ENCODE assay signal across 19 cellular contexts in genomic region chr1:168371477-168371876, GRCh38.
DNase-seq lines count a peak whose midpoint lies in the region; ATAC-seq and TF ChIP-seq lines count a peak whose summit lies in the region.
"Had no signal": no experiment of that assay in that cellular context is flagged by ENCODE, and none has a peak within 500 bp of the region (broad histone marks: within the 10 kb centered on the region; RNA-seq: fewer than 3 reads in every experiment).

No MANE protein-coding gene starts in this region.

- no peak for DNase-seq in Right ventricle myocardium superior
- DNase-seq in cardiac septum (ENCODE audit: low spot score), result no peak
- no peak for DNase-seq in heart right ventricle
- peak; percentile 18 for DNase-seq in left kidney (ENCODE audit: low read depth, low spot score)
- no peak for DNase-seq in uterus
- DNase-seq in NCI-H526 (lab: John Stamatoyannopoulos, UW), result no peak
- no peak for DNase-seq in nephron progenitor cell
- DNase-seq: 8988T; Calu3; CD8-positive, alpha-beta T cell; DMS79 treated with DMSO at 0.1 percent for 48 hours; GF-D8; GOT3; H7; HFFc6 had no signal

- H3K9me3 Mint-ChIP-seq in activated T-helper 17 cell treated with anti-CD3 and anti-CD28 coated beads, Interleukin-2, amount 50 U/mL, for 72 hours, result no peaks in the 10 kb centered on the region
- no peaks in the 10 kb centered on the region for H3K9me3 Mint-ChIP-seq in nephron progenitor cell
- H3K9me3 Mint-ChIP-seq: CD8-positive, alpha-beta T cell; HFFc6 had no signal

- no peaks in the 10 kb centered on the region for H3K9me3 ChIP-seq in heart right ventricle
- no peaks in the 10 kb centered on the region for H3K9me3 ChIP-seq in uterus
- H3K9me3 ChIP-seq: BLaER1 had no signal

- no peak overlapping the region for H3K27ac Mint-ChIP-seq in activated T-helper 17 cell treated with anti-CD3 and anti-CD28 coated beads, Interleukin-2, amount 50 U/mL, for 72 hours
- H3K27ac Mint-ChIP-seq in nephron progenitor cell, result no peak overlapping the region
- H3K27ac Mint-ChIP-seq: CD8-positive, alpha-beta T cell; HFFc6 had no signal

- ATAC-seq in Right ventricle myocardium superior (ENCODE audit: poor library complexity) (peak; percentile 58), heart right ventricle (peak in 6 of 8 donors; percentile 36 to 69 (median 48))
- no peak for ATAC-seq in activated T-helper 17 cell treated with anti-CD3 and anti-CD28 coated beads, Interleukin-2, amount 50 U/mL, for 72 hours (replicated peaks)
- ATAC-seq: CD8-positive, alpha-beta T cell; HCT116 had no signal

- TF ChIP-seq POLR2A in uterus (IDR thresholded peaks at IDR 0.05), result no peak

- intact Hi-C loops in Right ventricle myocardium superior (cut with DNase I) (no loop called here), cardiac septum (cut with DNase I) (no loop called here), heart right ventricle (cut with DNase I) (no loop called here), uterus (cut with DNase I; ENCODE audit: low total_unique reads) (no loop called here)

- H3K4me1 ChIP-seq in heart right ventricle (peaks cover 0 to 24% (median 7%) of the 10 kb centered on the region in 9 donors), uterus (no peaks in the 10 kb centered on the region)
- H3K4me1 ChIP-seq: BLaER1 had no signal

- H3K27me3 ChIP-seq in heart right ventricle (no peaks in the 10 kb centered on the region), uterus (no peaks in the 10 kb centered on the region)
- H3K27me3 ChIP-seq: BLaER1 had no signal

- no peak overlapping the region for H3K4me3 ChIP-seq in heart right ventricle
- H3K4me3 ChIP-seq in uterus, result no peak overlapping the region
- H3K4me3 ChIP-seq: BLaER1 had no signal

- no peaks in the 10 kb centered on the region for H3K27me3 Mint-ChIP-seq in activated T-helper 17 cell treated with anti-CD3 and anti-CD28 coated beads, Interleukin-2, amount 50 U/mL, for 72 hours
- H3K27me3 Mint-ChIP-seq in nephron progenitor cell (ENCODE audit: low read depth, poor library complexity), result peaks cover 6% of the 10 kb centered on the region

- TF ChIP-seq CTCF in heart right ventricle (IDR thresholded peaks at IDR 0.05) (no peak), uterus (IDR thresholded peaks at IDR 0.05) (no peak), nephron progenitor cell (IDR thresholded peaks at IDR 0.05) (no peak)

- H3K36me3 ChIP-seq in heart right ventricle (no peaks in the 10 kb centered on the region), uterus (no peaks in the 10 kb centered on the region)
- H3K36me3 ChIP-seq: BLaER1 had no signal

- H3K27ac ChIP-seq in heart right ventricle (peak overlapping the region in 4 of 10 donors; percentile 3 to 53 (median 28)), uterus (peak overlapping the region; percentile 38 to 57)
- H3K27ac ChIP-seq: BLaER1, HL-60 had no signal

- no peaks in the 10 kb centered on the region for H3K36me3 Mint-ChIP-seq in activated T-helper 17 cell treated with anti-CD3 and anti-CD28 coated beads, Interleukin-2, amount 50 U/mL, for 72 hours (ENCODE audit: low read depth)
- H3K36me3 Mint-ChIP-seq in nephron progenitor cell (ENCODE audit: low read depth), result no peaks in the 10 kb centered on the region
- H3K36me3 Mint-ChIP-seq: CD8-positive, alpha-beta T cell had no signal

- no peaks in the 10 kb centered on the region for H3K4me1 Mint-ChIP-seq in activated T-helper 17 cell treated with anti-CD3 and anti-CD28 coated beads, Interleukin-2, amount 50 U/mL, for 72 hours
- H3K4me1 Mint-ChIP-seq in nephron progenitor cell, result no peaks in the 10 kb centered on the region

- WGBS in heart right ventricle, 2 donors, result 68 to 73% methylated on average over 5 of the region's 5 CpGs

- no peak overlapping the region for H3K4me3 Mint-ChIP-seq in activated T-helper 17 cell treated with anti-CD3 and anti-CD28 coated beads, Interleukin-2, amount 50 U/mL, for 72 hours
- no peak overlapping the region for H3K4me3 Mint-ChIP-seq in nephron progenitor cell
- H3K4me3 Mint-ChIP-seq: CD8-positive, alpha-beta T cell; HFFc6 had no signal
